ENCODE assay signal across 9 cellular contexts in genomic region chr1:111600886-111601386, GRCh38. TPM values are rescaled to one million over a fixed set of nuclear protein-coding genes. Genes with fewer than 3 reads are reported as not detected.
DNase-seq lines count a peak whose midpoint lies in the region; ATAC-seq and TF ChIP-seq lines count a peak whose summit lies in the region.
"Had no signal": no experiment of that assay in that cellular context is flagged by ENCODE, and none has a peak within 500 bp of the region (broad histone marks: within the 10 kb centered on the region; RNA-seq: fewer than 3 reads in every experiment).

No MANE protein-coding gene starts in this region.

- no peaks in the 10 kb centered on the region for H3K79me2 ChIP-seq in SU-DHL-6 (ENCODE audit: insufficient read depth, low read length)

- DNase-seq in stimulated activated CD4-positive, alpha-beta T cell treated with anti-CD3 and anti-CD28 coated beads, Interleukin-15, amount 100 ng/mL, for 24 hours = peak; percentile 49
- no peak for DNase-seq in stimulated activated CD4-positive, alpha-beta T cell treated with anti-CD3 and anti-CD28 coated beads, Interleukin-2, amount 100 ng/mL, for 24 hours
- no peak for DNase-seq in transverse colon
- no peak for DNase-seq in thyroid gland
- DNase-seq in NCI-H524 treated with DMSO at 0.1 percent for 48 hours (lab: John Stamatoyannopoulos, UW) = no peak

- TF ChIP-seq CTCF in SU-DHL-6 (IDR thresholded peaks at IDR 0.05; ENCODE audit: insufficient read depth, low read length, poor library complexity, severe bottlenecking) (no peak), transverse colon (IDR thresholded peaks at IDR 0.05) (no peak), gastroesophageal sphincter (IDR thresholded peaks at IDR 0.05) (no peak), thyroid gland (IDR thresholded peaks at IDR 0.05) (no peak)

- no peaks in the 10 kb centered on the region for H3K9me3 ChIP-seq in SU-DHL-6 (ENCODE audit: insufficient read depth, low read length)
- no peaks in the 10 kb centered on the region for H3K9me3 ChIP-seq in transverse colon
- H3K9me3 ChIP-seq in gastroesophageal sphincter = no peaks in the 10 kb centered on the region
- H3K9me3 ChIP-seq in thyroid gland = no peaks in the 10 kb centered on the region
- H3K9me3 ChIP-seq: BLaER1 had no signal

- H3K4me1 ChIP-seq in transverse colon (peaks cover 0 to 47% (median 22%) of the 10 kb centered on the region in 4 donors), gastroesophageal sphincter (peaks cover 15 to 67% (median 18%) of the 10 kb centered on the region in 3 donors), thyroid gland (peaks cover 4 to 7% of the 10 kb centered on the region in 2 donors)

- peaks cover 34% of the 10 kb centered on the region for H3F3A ChIP-seq in SU-DHL-6 (ENCODE audit: insufficient read depth)

- peak overlapping the region; percentile 69 for H3K4me2 ChIP-seq in SU-DHL-6 (ENCODE audit: low read depth, low read length, poor library complexity, severe bottlenecking)

- ATAC-seq in HG02798 (IDR thresholded peaks at IDR 0.05; ENCODE audit: poor library complexity, unreplicated experiment) (peak; percentile 68), gastroesophageal sphincter (no peak)

- no peaks in the 10 kb centered on the region for H3K9me2 ChIP-seq in SU-DHL-6 (replicated peaks; ENCODE audit: insufficient read depth, low read length)

- H3K4me3 ChIP-seq in SU-DHL-6 (ENCODE audit: insufficient read depth, low read length, poor library complexity, severe bottlenecking) (peak overlapping the region; percentile 2), transverse colon (no peak overlapping the region), gastroesophageal sphincter (no peak overlapping the region), thyroid gland (replicated peaks in 1 of 3) (no peak overlapping the region)
- H3K4me3 ChIP-seq: BLaER1 had no signal

- in situ Hi-C loops in transverse colon (cut with MboI; ENCODE audit: low pct_ligation_motif_present in 1 of 4, low pct_unique_long_range_greater_than_20kb in 1 of 4, low sequenced_read_pairs in 3 of 4) = loop anchor here in 1 of 4 donors (25.0 kb wide), 1 partner anchor 389 kb away; the partner anchor contains the start of gene DENND2D

- H3K36me3 ChIP-seq in SU-DHL-6 (ENCODE audit: low read length) (no peaks in the 10 kb centered on the region), transverse colon (no peaks in the 10 kb centered on the region), gastroesophageal sphincter (no peaks in the 10 kb centered on the region), thyroid gland (no peaks in the 10 kb centered on the region)
- H3K36me3 ChIP-seq: BLaER1 had no signal

- no peaks in the 10 kb centered on the region for H4K20me1 ChIP-seq in SU-DHL-6 (ENCODE audit: low read depth, low read length)
- H4K20me1 ChIP-seq: BLaER1 had no signal

- intact Hi-C loops in transverse colon (cut with DNase I; ENCODE audit: low total_unique reads) (no loop called here), thyroid gland (cut with DNase I) (no loop called here)

- TF ChIP-seq POLR2A in transverse colon (IDR thresholded peaks at IDR 0.05) (no peak), gastroesophageal sphincter (IDR thresholded peaks at IDR 0.05) (no peak), thyroid gland (IDR thresholded peaks at IDR 0.05) (no peak)

- WGBS in transverse colon (ENCODE audit: low coverage in 1 of 2), 2 donors = 77 to 91% methylated on average over 4 to 6 of the region's 6 CpGs
- 78 to 87% methylated on average over 5 of the region's 6 CpGs for WGBS in gastroesophageal sphincter (ENCODE audit: low coverage in 1 of 2), 2 donors
- WGBS in thyroid gland, 2 donors = 87 to 92% methylated on average over 6 of the region's 6 CpGs

- H3K27ac ChIP-seq in SU-DHL-6 (ENCODE audit: low read depth, low read length) (peak overlapping the region; percentile 87), transverse colon (peak overlapping the region in 3 of 4 donors; percentile 31 to 48 (median 35)), gastroesophageal sphincter (peak overlapping the region in 1 of 4 donors; percentile 27), thyroid gland (no peak overlapping the region)
- H3K27ac ChIP-seq: BLaER1 had no signal

- TF ChIP-seq EP300 in transverse colon (IDR thresholded peaks at IDR 0.05; ENCODE audit: low read depth) (no peak), gastroesophageal sphincter (IDR thresholded peaks at IDR 0.05) (no peak)

- H2AFZ ChIP-seq in SU-DHL-6 (ENCODE audit: low read depth, low read length, severe bottlenecking) = peak overlapping the region; percentile 15

- peak overlapping the region; percentile 30 for H3K9ac ChIP-seq in SU-DHL-6 (ENCODE audit: low read length)
- H3K9ac ChIP-seq: BLaER1 had no signal

- H3K27me3 ChIP-seq in SU-DHL-6 (ENCODE audit: low read length) (no peaks in the 10 kb centered on the region), transverse colon (no peaks in the 10 kb centered on the region), gastroesophageal sphincter (no peaks in the 10 kb centered on the region), thyroid gland (no peaks in the 10 kb centered on the region)
- H3K27me3 ChIP-seq: BLaER1 had no signal

RNA-seq across cellular contexts. Expression of gene RAP1A, which starts 18.7 kb away (rescaled TPM):
- total RNA-seq in transverse colon (10 to 100 TPM; 34.0 to 87.2 (median 57.7) TPM), gastroesophageal sphincter (100 to 1,000 TPM; 177 to 268 (median 214) TPM), thyroid gland (10 to 100 TPM; 54.2 to 91.7 (median 71.9) TPM)

Comparison
In these comparisons a context has a peak if more than half of its experiments do, and no peak if none do; other contexts are left out.
1. H3K27ac ChIP-seq: peak in SU-DHL-6 (single experiment) and transverse colon (3 of 4); none in thyroid gland (0 of 3).